In genomic region chr9:121321039-121321503, GRCh38 we compare ENCODE assay signal across 11 cellular contexts. TPM values are rescaled to one million over a fixed set of nuclear protein-coding genes. Genes with fewer than 3 reads are reported as not detected.
DNase-seq lines count a peak whose midpoint lies in the region; ATAC-seq and TF ChIP-seq lines count a peak whose summit lies in the region.
"Had no signal": no experiment of that assay in that cellular context is flagged by ENCODE, and none has a peak within 500 bp of the region (broad histone marks: within the 10 kb centered on the region; RNA-seq: fewer than 3 reads in every experiment).

No MANE protein-coding gene starts in this region.

- intact Hi-C loops in sigmoid colon (cut with DNase I) = no loop called here

- H3K27ac ChIP-seq in coronary artery (peak overlapping the region; percentile 97 to 99), sigmoid colon (peak overlapping the region; percentile 91 to 99 (median 94))

- no peaks in the 10 kb centered on the region for H3K27me3 ChIP-seq in sigmoid colon

- peaks cover 0 to 86% (median 81%) of the 10 kb centered on the region in 4 donors for H3K4me1 ChIP-seq in sigmoid colon

- TF ChIP-seq POLR2A in sigmoid colon (IDR thresholded peaks at IDR 0.05) (no peak), GM18505 (IDR thresholded peaks at IDR 0.05; ENCODE audit: borderline replicate concordance, extremely low read depth, insufficient read depth, insufficient read length) (no peak)

- no peak for TF ChIP-seq EP300 in sigmoid colon (IDR thresholded peaks at IDR 0.05)

- DNase-seq in Daoy (ENCODE audit: low read depth) = peak; percentile 39
- peak; percentile 39 for DNase-seq in OCI-M1 (lab: John Stamatoyannopoulos, UW)
- DNase-seq in coronary artery (ENCODE audit: low spot score) = no peak
- peak; percentile 74 for DNase-seq in sigmoid colon
- no peak for DNase-seq in SK-N-DZ (ENCODE audit: low spot score)
- no peak for DNase-seq in occipital lobe (lab: John Stamatoyannopoulos, UW)
- DNase-seq: amniotic stem cell, DMS153, NCI-H1694 treated with DMSO at 0.1 percent for 48 hours had no signal

- no peaks in the 10 kb centered on the region for H3K9me3 ChIP-seq in sigmoid colon

- H3K36me3 ChIP-seq in sigmoid colon = peaks cover 45 to 99% (median 66%) of the 10 kb centered on the region in 4 donors

- TF ChIP-seq CTCF in coronary artery (IDR thresholded peaks at IDR 0.05) = no peak
- no peak for TF ChIP-seq CTCF in sigmoid colon (IDR thresholded peaks at IDR 0.05)

- H3K4me3 ChIP-seq in coronary artery (no peak overlapping the region), sigmoid colon (no peak overlapping the region)

- ATAC-seq in HG03565 (IDR thresholded peaks at IDR 0.05; ENCODE audit: unreplicated experiment) = no peak
- ATAC-seq in GM18505 (IDR thresholded peaks at IDR 0.05; ENCODE audit: unreplicated experiment) = no peak

- 75 to 87% methylated on average over 8 of the region's 8 CpGs for WGBS in sigmoid colon, 2 donors

RNA-seq across cellular contexts. Expression of gene STOM, which starts 49.0 kb away (rescaled TPM):
- 24.6 and 29.5 TPM in 2 replicates for total RNA-seq in Daoy (2014; rRNA removed; shearing (Covaris generic))
- total RNA-seq in sigmoid colon (100 to 1,000 TPM; 303 to 609 (median 321) TPM), occipital lobe (25.1 TPM)
- polyA plus RNA-seq in sigmoid colon = 100 to 1,000 TPM in 1 of 3 donors, 10 to 100 TPM in 2; 22.8 to 140 (median 44.6) TPM
- polyA plus RNA-seq in SK-N-DZ (2014; cell fraction: cytosol; rRNA removed) = 0.09 TPM in 1 of 2 replicates, not detected in the other
- not detected in 2 replicates for polyA plus RNA-seq in SK-N-DZ (2014; cell fraction: nucleus; rRNA removed)

RNA-seq across cellular contexts. Expression of gene GSN, which starts 53.1 kb away (rescaled TPM):
- 94.4 and 95.2 TPM in 2 replicates for total RNA-seq in Daoy (2014; rRNA removed; shearing (Covaris generic))
- 1,000 to 10,000 TPM; 1,610 to 2,826 (median 1,919) TPM for total RNA-seq in sigmoid colon
- polyA plus RNA-seq in sigmoid colon = 100 to 1,000 TPM; 333 to 617 (median 497) TPM
- 0.10 and 1.2 TPM in 2 replicates for polyA plus RNA-seq in SK-N-DZ (2014; cell fraction: cytosol; rRNA removed)
- 0.72 and 2.9 TPM in 2 replicates for polyA plus RNA-seq in SK-N-DZ (2014; cell fraction: nucleus; rRNA removed)
- total RNA-seq in occipital lobe = 28.5 TPM

Comparison
In these comparisons a context has a peak if more than half of its experiments do, and no peak if none do; other contexts are left out.
1. DNase-seq: peak in Daoy (single experiment), OCI-M1 (single experiment) and sigmoid colon (single experiment); none in coronary artery (single experiment), SK-N-DZ (single experiment) and occipital lobe (single experiment).
2. RNA of gene GSN, which starts 53.1 kb away (total RNA-seq): 1,610 to 2,826 TPM in sigmoid colon; 94.4 to 95.2 TPM in Daoy and 28.5 TPM in occipital lobe (single experiment); every median in the first group is over 10 times any median in the second.